In the genomic region with DNA sequence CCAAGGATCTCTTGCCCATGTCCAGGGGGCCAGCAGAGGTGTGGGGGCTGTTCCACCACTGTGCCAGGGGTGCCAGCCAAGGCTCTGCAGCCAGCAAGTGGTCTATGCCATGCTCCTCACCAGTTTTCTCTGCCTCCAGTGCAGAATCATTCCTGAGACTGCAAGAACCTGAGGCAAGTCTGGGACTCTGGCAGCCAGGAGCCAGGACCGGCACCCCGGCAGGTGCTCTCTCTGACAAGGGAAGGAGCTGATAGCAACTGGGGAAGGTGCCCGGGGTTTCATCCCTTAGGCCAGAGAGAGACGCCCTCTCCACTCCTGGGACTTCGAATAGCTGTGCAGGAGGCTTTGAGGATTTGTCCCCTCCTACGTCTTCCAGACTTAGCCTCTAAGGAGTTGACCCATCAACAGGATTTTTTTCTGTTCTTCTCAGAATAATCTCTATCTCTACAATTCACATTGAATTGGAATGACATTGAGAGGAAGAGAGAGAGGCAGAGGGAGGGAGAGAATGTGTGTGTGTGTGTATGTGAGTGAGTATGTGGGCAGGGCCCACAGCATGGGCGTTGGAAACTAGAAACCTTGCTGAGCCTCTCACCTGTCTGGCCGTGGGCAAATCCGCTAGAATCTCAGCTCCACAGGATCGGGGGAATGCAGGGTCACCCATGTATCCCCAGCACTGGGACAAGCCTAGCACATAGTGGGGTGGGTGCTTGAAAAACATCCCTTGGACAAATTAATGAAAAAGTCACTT, we compare ENCODE assay signal across 31 cellular contexts.
"Had no signal": no experiment of that assay in that cellular context is flagged by ENCODE, and none has a peak within 500 bp of the region (broad histone marks: within the 10 kb centered on the region; RNA-seq: fewer than 3 reads in every experiment).

No MANE protein-coding gene starts in this region.

- H3K4me1 Mint-ChIP-seq: activated B cell treated with CpG ODN at 0.5 μM for 24 hours; activated T-helper 17 cell treated with anti-CD3 and anti-CD28 coated beads, Interleukin-2, amount 50 U/mL, for 72 hours; central memory CD8-positive, alpha-beta T cell had no signal

- H3K27me3 Mint-ChIP-seq: activated T-helper 17 cell treated with anti-CD3 and anti-CD28 coated beads, Interleukin-2, amount 50 U/mL, for 72 hours had no signal

- H3K4me3 Mint-ChIP-seq: activated B cell treated with CpG ODN at 0.5 μM for 24 hours; activated CD8-positive, alpha-beta T cell treated with anti-CD3 and anti-CD28 coated beads for 36 hours; activated naive CD8-positive, alpha-beta T cell; activated T-cell treated with anti-CD3 and anti-CD28 coated beads, Interleukin-2, amount 50 U/mL, for 4 hours; activated T-helper 17 cell treated with anti-CD3 and anti-CD28 coated beads, Interleukin-2, amount 50 U/mL, for 72 hours; central memory CD8-positive, alpha-beta T cell; dendritic cell treated with granulocyte-macrophage colony-stimulating factor and Interleukin-4, amounts not matched to agents 40 ng/mL and 50 ng/mL, for 4 days; endodermal cell; T-helper 2 cell treated with Interferon-gamma antibody and Interleukin-4, amounts not matched to agents 5 μg/mL and 100 μg/mL, for 36 hours had no signal

- H3K4me1 ChIP-seq: foreskin keratinocyte, gastrocnemius medialis had no signal

- DNase-seq: activated B cell treated with CpG ODN at 0.5 μM for 24 hours; activated CD4-positive, alpha-beta T cell treated with anti-CD3 and anti-CD28 coated beads for 48 hours; activated CD4-positive, alpha-beta T cell treated with anti-CD3 and anti-CD28 coated beads, Interleukin-2, amount 50 U/mL, for 1 hour; activated CD4-positive, alpha-beta T cell treated with anti-CD3 and anti-CD28 coated beads, Interleukin-2, amount 50 U/mL, for 48 hours; activated CD8-positive, alpha-beta memory T cell treated with anti-CD3 and anti-CD28 coated beads for 24 hours; activated CD8-positive, alpha-beta T cell treated with anti-CD3 and anti-CD28 coated beads for 36 hours; activated effector memory CD4-positive, alpha-beta T cell treated with Interleukin-2 at 50 U/mL for 16 hours; activated gamma-delta T cell treated with Interleukin-2 at 50 U/mL for 16 hours; activated naive CD4-positive, alpha-beta T cell treated with anti-CD3 and anti-CD28 coated beads, Interleukin-2, amount 50 U/mL, for 16 hours; activated naive CD4-positive, alpha-beta T cell treated with Interleukin-2 at 50 U/mL for 16 hours; activated T-cell treated with anti-CD3 and anti-CD28 coated beads, Interleukin-2, amount 50 U/mL, for 4 hours; amniotic stem cell; anterior cingulate cortex; brain microvascular endothelial cell; dorsolateral prefrontal cortex; effector memory CD4-positive, alpha-beta T cell; endodermal cell; foreskin keratinocyte; gastrocnemius medialis; glutamatergic neuron; heart left ventricle; T1000; WERI-Rb-1 had no signal

- H3K27me3 ChIP-seq: dorsolateral prefrontal cortex, esophagus muscularis mucosa, gastrocnemius medialis, heart left ventricle had no signal

- H3K36me3 ChIP-seq: brain microvascular endothelial cell, esophagus muscularis mucosa, heart left ventricle, WERI-Rb-1 had no signal

- H3K4me3 ChIP-seq: coronary artery, dorsolateral prefrontal cortex, esophagus muscularis mucosa, gastrocnemius medialis, heart left ventricle had no signal

- H3K36me3 Mint-ChIP-seq: activated naive CD8-positive, alpha-beta T cell had no signal

- H3K27ac Mint-ChIP-seq: activated B cell treated with CpG ODN at 0.5 μM for 24 hours; activated CD8-positive, alpha-beta T cell treated with anti-CD3 and anti-CD28 coated beads for 36 hours; activated naive CD8-positive, alpha-beta T cell; activated T-helper 17 cell treated with anti-CD3 and anti-CD28 coated beads, Interleukin-2, amount 50 U/mL, for 72 hours; dendritic cell treated with granulocyte-macrophage colony-stimulating factor and Interleukin-4, amounts not matched to agents 40 ng/mL and 50 ng/mL, for 4 days; endodermal cell; T-helper 2 cell treated with Interferon-gamma antibody and Interleukin-4, amounts not matched to agents 5 μg/mL and 100 μg/mL, for 36 hours had no signal

- H3K27ac ChIP-seq: brain microvascular endothelial cell, coronary artery, esophagus muscularis mucosa, foreskin keratinocyte, heart left ventricle, WERI-Rb-1 had no signal

- H3K9me3 ChIP-seq: esophagus muscularis mucosa, gastrocnemius medialis, heart left ventricle had no signal

- ATAC-seq: activated CD4-positive, CD25-positive, alpha-beta regulatory T cell treated with anti-CD3 and anti-CD28 coated beads, Interleukin-2, amount 50 U/mL, for 24 hours; activated CD8-positive, alpha-beta T cell treated with anti-CD3 and anti-CD28 coated beads for 36 hours; activated T-cell treated with anti-CD3 and anti-CD28 coated beads, Interleukin-2, amount 50 U/mL, for 4 hours; activated T-helper 17 cell treated with anti-CD3 and anti-CD28 coated beads, Interleukin-2, amount 50 U/mL, for 72 hours; foreskin keratinocyte; gastrocnemius medialis; heart left ventricle had no signal

- H3K9me3 Mint-ChIP-seq: activated B cell treated with CpG ODN at 0.5 μM for 24 hours; activated CD8-positive, alpha-beta T cell treated with anti-CD3 and anti-CD28 coated beads for 36 hours; activated T-cell treated with anti-CD3 and anti-CD28 coated beads, Interleukin-2, amount 50 U/mL, for 4 hours; activated T-helper 17 cell treated with anti-CD3 and anti-CD28 coated beads, Interleukin-2, amount 50 U/mL, for 72 hours; central memory CD8-positive, alpha-beta T cell; dendritic cell treated with granulocyte-macrophage colony-stimulating factor and Interleukin-4, amounts not matched to agents 40 ng/mL and 50 ng/mL, for 4 days; endodermal cell; T-helper 2 cell treated with Interferon-gamma antibody and Interleukin-4, amounts not matched to agents 5 μg/mL and 100 μg/mL, for 36 hours had no signal
